Comparison of ENCODE assay signal across 1 cellular context in genomic region chr21:15060776-15061175, GRCh38.
TF ChIP-seq lines count a peak whose summit lies in the region.

No MANE protein-coding gene starts in this region.

TF ChIP-seq in K562, 482 proteins besides CTCF, POLR2A, EP300 and RAD21 (continued from another document):
- TF ChIP-seq, protein P1, sequence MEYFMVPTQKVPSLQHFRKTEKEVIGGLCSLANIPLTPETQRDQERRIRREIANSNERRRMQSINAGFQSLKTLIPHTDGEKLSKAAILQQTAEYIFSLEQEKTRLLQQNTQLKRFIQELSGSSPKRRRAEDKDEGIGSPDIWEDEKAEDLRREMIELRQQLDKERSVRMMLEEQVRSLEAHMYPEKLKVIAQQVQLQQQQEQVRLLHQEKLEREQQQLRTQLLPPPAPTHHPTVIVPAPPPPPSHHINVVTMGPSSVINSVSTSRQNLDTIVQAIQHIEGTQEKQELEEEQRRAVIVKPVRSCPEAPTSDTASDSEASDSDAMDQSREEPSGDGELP (CRISPR knock-in tag; IDR thresholded peaks at IDR 0.05; ENCODE audit: borderline replicate concordance): no peak
- TF ChIP-seq ZNF282 (CRISPR knock-in tag; IDR thresholded peaks at IDR 0.05) (no peak), BMI1 (IDR thresholded peaks at IDR 0.05; ENCODE audit: low read length) (no peak), ATF2 (CRISPR knock-in tag; IDR thresholded peaks at IDR 0.05) (no peak), PPARD (CRISPR knock-in tag; IDR thresholded peaks at IDR 0.05) (no peak), IRF9 (tag; IDR thresholded peaks at IDR 0.05) (no peak), ZNF561 (CRISPR knock-in tag; conservative IDR thresholded peaks at IDR 0.05) (no peak), PML (IDR thresholded peaks at IDR 0.05; ENCODE audit: low read length) (no peak), PYGO2 (tag; IDR thresholded peaks at IDR 0.05) (no peak), SMAD4 (CRISPR knock-in tag; conservative IDR thresholded peaks at IDR 0.05) (no peak), ZNF212 (CRISPR knock-in tag; IDR thresholded peaks at IDR 0.05) (no peak), PTRF (tag; IDR thresholded peaks at IDR 0.05) (no peak), C11orf30 (IDR thresholded peaks at IDR 0.05; ENCODE audit: low read depth) (no peak), FOXK1 (CRISPR knock-in tag; IDR thresholded peaks at IDR 0.05; ENCODE audit: borderline replicate concordance) (no peak), U2AF2 (optimal IDR thresholded peaks at IDR 0.05; ENCODE audit: low read depth, low read length) (no peak), RBFOX2 (IDR thresholded peaks at IDR 0.05; ENCODE audit: low read depth, low read length) (no peak), NFRKB (IDR thresholded peaks at IDR 0.05; ENCODE audit: low read depth) (no peak)
- TF ChIP-seq, protein P2, sequence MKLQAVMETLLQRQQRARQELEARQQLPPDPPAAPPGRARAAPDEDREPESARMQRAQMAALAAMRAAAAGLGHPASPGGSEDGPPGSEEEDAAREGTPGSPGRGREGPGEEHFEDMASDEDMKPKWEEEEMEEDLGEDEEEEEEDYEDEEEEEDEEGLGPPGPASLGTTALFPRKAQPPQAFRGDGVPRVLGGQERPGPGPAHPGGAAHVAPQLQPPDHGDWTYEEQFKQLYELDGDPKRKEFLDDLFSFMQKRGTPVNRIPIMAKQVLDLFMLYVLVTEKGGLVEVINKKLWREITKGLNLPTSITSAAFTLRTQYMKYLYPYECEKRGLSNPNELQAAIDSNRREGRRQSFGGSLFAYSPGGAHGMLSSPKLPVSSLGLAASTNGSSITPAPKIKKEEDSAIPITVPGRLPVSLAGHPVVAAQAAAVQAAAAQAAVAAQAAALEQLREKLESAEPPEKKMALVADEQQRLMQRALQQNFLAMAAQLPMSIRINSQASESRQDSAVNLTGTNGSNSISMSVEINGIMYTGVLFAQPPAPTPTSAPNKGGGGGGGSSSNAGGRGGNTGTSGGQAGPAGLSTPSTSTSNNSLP (IDR thresholded peaks at IDR 0.05; ENCODE audit: borderline replicate concordance, low read depth, low read length): peak; percentile 24; the same call in 1 of the 2 replicates
- TF ChIP-seq, protein P3, sequence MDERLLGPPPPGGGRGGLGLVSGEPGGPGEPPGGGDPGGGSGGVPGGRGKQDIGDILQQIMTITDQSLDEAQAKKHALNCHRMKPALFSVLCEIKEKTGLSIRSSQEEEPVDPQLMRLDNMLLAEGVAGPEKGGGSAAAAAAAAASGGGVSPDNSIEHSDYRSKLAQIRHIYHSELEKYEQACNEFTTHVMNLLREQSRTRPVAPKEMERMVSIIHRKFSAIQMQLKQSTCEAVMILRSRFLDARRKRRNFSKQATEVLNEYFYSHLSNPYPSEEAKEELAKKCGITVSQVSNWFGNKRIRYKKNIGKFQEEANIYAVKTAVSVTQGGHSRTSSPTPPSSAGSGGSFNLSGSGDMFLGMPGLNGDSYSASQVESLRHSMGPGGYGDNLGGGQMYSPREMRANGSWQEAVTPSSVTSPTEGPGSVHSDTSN (CRISPR knock-in tag; IDR thresholded peaks at IDR 0.05; ENCODE audit: low read depth): no peak
- TF ChIP-seq, protein P3 (tag; conservative IDR thresholded peaks at IDR 0.05; ENCODE audit: low read depth): no peak
- TF ChIP-seq, protein P4, sequence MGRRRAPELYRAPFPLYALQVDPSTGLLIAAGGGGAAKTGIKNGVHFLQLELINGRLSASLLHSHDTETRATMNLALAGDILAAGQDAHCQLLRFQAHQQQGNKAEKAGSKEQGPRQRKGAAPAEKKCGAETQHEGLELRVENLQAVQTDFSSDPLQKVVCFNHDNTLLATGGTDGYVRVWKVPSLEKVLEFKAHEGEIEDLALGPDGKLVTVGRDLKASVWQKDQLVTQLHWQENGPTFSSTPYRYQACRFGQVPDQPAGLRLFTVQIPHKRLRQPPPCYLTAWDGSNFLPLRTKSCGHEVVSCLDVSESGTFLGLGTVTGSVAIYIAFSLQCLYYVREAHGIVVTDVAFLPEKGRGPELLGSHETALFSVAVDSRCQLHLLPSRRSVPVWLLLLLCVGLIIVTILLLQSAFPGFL (CRISPR knock-in tag; IDR thresholded peaks at IDR 0.05): no peak
TF ChIP-seq in K562: peak in this region for 19.
